Comparison of ENCODE assay signal across 24 cellular contexts in genomic region chr7:124651136-124651535, GRCh38.
DNase-seq lines count a peak whose midpoint lies in the region; FAIRE-seq and TF ChIP-seq lines count a peak whose summit lies in the region.
"Had no signal": no experiment of that assay in that cellular context is flagged by ENCODE, and none has a peak within 500 bp of the region (broad histone marks: within the 10 kb centered on the region; RNA-seq: fewer than 3 reads in every experiment).

No MANE protein-coding gene starts in this region.

- H3F3A ChIP-seq in PC-9 (ENCODE audit: insufficient read depth, low read depth) (no peaks in the 10 kb centered on the region), neural cell (ENCODE audit: insufficient read depth, low read length, poor library complexity, severe bottlenecking) (no peaks in the 10 kb centered on the region)

- CTCF ChIA-PET in PC-9 (lab: Charles Lee) = no interaction called here

- TF ChIP-seq POLR2A in GM12892 (IDR thresholded peaks at IDR 0.05; ENCODE audit: low read depth, low read length) = no peak
- no peak for TF ChIP-seq POLR2A in stomach (IDR thresholded peaks at IDR 0.05)

- H3K9me2 ChIP-seq in PC-9 (ENCODE audit: insufficient read depth) = 0 out of 2 replicates have a peak, but pooled peaks cover 4% of the 10 kb centered on the region
- H3K9me2 ChIP-seq in neural cell (ENCODE audit: insufficient read depth, low read length) = no peaks in the 10 kb centered on the region

- BruUV-seq in PC-9 (replicated peaks; lab: Mats Ljungman, UMichigan) = no TSS peak

- TF ChIP-seq EP300 in neural cell (conservative IDR thresholded peaks at IDR 0.05; ENCODE audit: poor library complexity, severe bottlenecking) (peak; percentile 83), stomach (IDR thresholded peaks at IDR 0.05) (no peak)

- intact Hi-C loops in PC-9 (cut with micrococcal nuclease; ENCODE audit: unreplicated experiment) = no loop called here
- intact Hi-C loops in stomach (cut with DNase I; ENCODE audit: low total_unique reads) = no loop called here

- H3K79me2 ChIP-seq in PC-9 (ENCODE audit: low read depth) (no peaks in the 10 kb centered on the region), neural cell (replicated peaks; ENCODE audit: insufficient read depth, low read length) (no peaks in the 10 kb centered on the region)

- H3K4me3 ChIP-seq in PC-9 (no peak overlapping the region), neural cell (ENCODE audit: low read length) (no peak overlapping the region), HAP-1 (no peak overlapping the region), stomach (no peak overlapping the region)
- H3K4me3 ChIP-seq: BLaER1, GM12878 had no signal

- H3K9ac ChIP-seq in neural cell (ENCODE audit: low read length) = no peak overlapping the region
- H3K9ac ChIP-seq: BLaER1 had no signal

- POLR2A ChIA-PET in PC-9 (lab: Charles Lee; ENCODE audit: unreplicated experiment) = no interaction called here

- 74 to 80% (median 78%) methylated on average over 4 of the region's 4 CpGs for WGBS in stomach, 5 donors

- TF ChIP-seq CTCF in PC-9 (conservative IDR thresholded peaks at IDR 0.05) (no peak), neural cell (IDR thresholded peaks at IDR 0.05; ENCODE audit: poor library complexity, severe bottlenecking) (no peak), stomach (IDR thresholded peaks at IDR 0.05) (no peak)

- no peaks in the 10 kb centered on the region for H3K27me3 ChIP-seq in PC-9 (ENCODE audit: insufficient read depth, low read depth)
- H3K27me3 ChIP-seq in neural cell (ENCODE audit: insufficient read depth, low read depth, low read length) = no peaks in the 10 kb centered on the region
- H3K27me3 ChIP-seq in HAP-1 (ENCODE audit: low read depth) = no peaks in the 10 kb centered on the region
- no peaks in the 10 kb centered on the region for H3K27me3 ChIP-seq in stomach
- H3K27me3 ChIP-seq: BE2C, BLaER1 had no signal

- H3K36me3 ChIP-seq in PC-9 (ENCODE audit: low read depth) = no peaks in the 10 kb centered on the region
- H3K36me3 ChIP-seq in neural cell (ENCODE audit: insufficient read depth, low read length) = no peaks in the 10 kb centered on the region
- no peaks in the 10 kb centered on the region for H3K36me3 ChIP-seq in HAP-1 (replicated peaks)
- H3K36me3 ChIP-seq in stomach = no peaks in the 10 kb centered on the region
- H3K36me3 ChIP-seq: BE2C, BLaER1 had no signal

- no peaks in the 10 kb centered on the region for H3K4me1 ChIP-seq in PC-9 (replicated peaks; ENCODE audit: insufficient read depth)
- no peaks in the 10 kb centered on the region for H3K4me1 ChIP-seq in HAP-1
- no peaks in the 10 kb centered on the region for H3K4me1 ChIP-seq in stomach
- H3K4me1 ChIP-seq: BE2C had no signal

- peak; percentile 53 for FAIRE-seq in GM12892 (lab: Jason Lieb, UNC)
- FAIRE-seq: GM12878, GM19239 had no signal

- H4K20me1 ChIP-seq in PC-9 (ENCODE audit: insufficient read depth) = no peaks in the 10 kb centered on the region
- no peaks in the 10 kb centered on the region for H4K20me1 ChIP-seq in neural cell (ENCODE audit: insufficient read depth)
- H4K20me1 ChIP-seq: BLaER1 had no signal

- H3K27ac ChIP-seq in PC-9 (no peak overlapping the region), neural cell (ENCODE audit: low read length) (no peak overlapping the region), stomach (no peak overlapping the region)
- H3K27ac ChIP-seq: BLaER1 had no signal

- H2AFZ ChIP-seq in PC-9 (0 out of 2 replicates have a peak overlapping the region, but pooled peaks have one; percentile 48), neural cell (ENCODE audit: low read depth, low read length) (no peak overlapping the region)

- in situ Hi-C loops in HAP-1 (cut with MboI; ENCODE audit: low sequenced_read_pairs) = no loop called here

- H3K4me2 ChIP-seq in PC-9 = no peak overlapping the region
- H3K4me2 ChIP-seq in neural cell (ENCODE audit: low read length) = no peak overlapping the region
- H3K4me2 ChIP-seq: BLaER1 had no signal

- H3K9me3 ChIP-seq in PC-9 (ENCODE audit: insufficient read depth, low read depth) (no peaks in the 10 kb centered on the region), neural cell (ENCODE audit: low read length) (no peaks in the 10 kb centered on the region), HAP-1 (no peaks in the 10 kb centered on the region), stomach (no peaks in the 10 kb centered on the region)
- H3K9me3 ChIP-seq: BE2C, BLaER1 had no signal

- TF ChIP-seq RAD21 in neural cell (conservative IDR thresholded peaks at IDR 0.05) = no peak

- DNase-seq in GM12892 (ENCODE audit: insufficient read length) = no peak
- no peak for DNase-seq in PC-9
- no peak for DNase-seq in HAP-1 (ENCODE audit: low spot score in 2 of 2)
- DNase-seq in stomach = no peak
- no peak for DNase-seq in stimulated activated CD4-positive, alpha-beta T cell treated with anti-CD3 and anti-CD28 coated beads, Interleukin-4, amount 100 ng/mL, for 24 hours
- DNase-seq: 8988T; ACHN; BE2C; C1 segment of cervical spinal cord; CD4-positive, alpha-beta memory T cell; CD4-positive, CD25-positive, alpha-beta regulatory T cell; CD8-positive, alpha-beta memory T cell; COR-L47; DMS 273 treated with DMSO at 0.1 percent for 48 hours; DMS153; DMS53; DMS79; DND-41; EL; GDM1 had no signal

TF ChIP-seq in neural cell, 6 proteins besides CTCF, POLR2A, EP300 and RAD21:
- TF ChIP-seq SMC3 (conservative IDR thresholded peaks at IDR 0.05; ENCODE audit: poor library complexity) (no peak), REST (IDR thresholded peaks at IDR 0.05; ENCODE audit: borderline replicate concordance) (no peak), POLR2AphosphoS5 (IDR thresholded peaks at IDR 0.05) (peak; percentile 75), MXI1 (conservative IDR thresholded peaks at IDR 0.05; ENCODE audit: poor library complexity, severe bottlenecking) (no peak)
